ENCODE assay signal across 10 cellular contexts in genomic region chr22:21876486-21877176, GRCh38. TPM values are rescaled to one million over a fixed set of nuclear protein-coding genes. Genes with fewer than 3 reads are reported as not detected.
A peak's percentile ranks its signal among the peaks of the same experiment; 100 is the strongest.
DNase-seq lines count a peak whose midpoint lies in the region; ATAC-seq and TF ChIP-seq lines count a peak whose summit lies in the region.
"Had no signal": no experiment of that assay in that cellular context is flagged by ENCODE, and none has a peak within 500 bp of the region (broad histone marks: within the 10 kb centered on the region; RNA-seq: fewer than 3 reads in every experiment).

No MANE protein-coding gene starts in this region.

- peaks cover 5% of the 10 kb centered on the region for H3K27me3 Mint-ChIP-seq in T-helper 2 cell treated with Interferon-gamma antibody and Interleukin-4, amounts not matched to agents 5 μg/mL and 100 μg/mL, for 36 hours (ENCODE audit: low read depth)

- ATAC-seq in HG03159 (IDR thresholded peaks at IDR 0.05; ENCODE audit: unreplicated experiment), result no peak
- no peak for ATAC-seq in aorta (ENCODE audit: low FRiP score)

- H3K27me3 ChIP-seq in aorta (ENCODE audit: control insufficient read depth in 1 of 2, insufficient read depth in 2 of 2, low read length in 1 of 2), result no peaks in the 10 kb centered on the region

- no peaks in the 10 kb centered on the region for H3K9me3 ChIP-seq in aorta (ENCODE audit: control insufficient read depth, low read length)

- no peak overlapping the region for H3K4me3 ChIP-seq in fibroblast of mammary gland (ENCODE audit: control insufficient read depth, low read depth, low read length)
- no peak overlapping the region for H3K4me3 ChIP-seq in aorta (ENCODE audit: low read length in 2 of 2)

- H3K4me1 Mint-ChIP-seq in T-helper 2 cell treated with Interferon-gamma antibody and Interleukin-4, amounts not matched to agents 5 μg/mL and 100 μg/mL, for 36 hours (ENCODE audit: low read depth), result peaks cover 10% of the 10 kb centered on the region

- H3K4me1 ChIP-seq in aorta (ENCODE audit: control insufficient read depth in 1 of 2, insufficient read depth in 2 of 2, low read length in 2 of 2), result no peaks in the 10 kb centered on the region

- intact Hi-C loops in aorta (cut with DNase I), result no loop called here

- WGBS in aorta, 2 donors, result 13 to 19% methylated on average over 4 of the region's 4 CpGs

- H3K36me3 ChIP-seq in aorta (ENCODE audit: control insufficient read depth in 1 of 2, insufficient read depth in 2 of 2, low read length in 1 of 2), result no peaks in the 10 kb centered on the region

- H3K4me3 Mint-ChIP-seq in T-helper 2 cell treated with Interferon-gamma antibody and Interleukin-4, amounts not matched to agents 5 μg/mL and 100 μg/mL, for 36 hours, result peak overlapping the region; percentile 33
- H3K4me3 Mint-ChIP-seq: activated naive CD8-positive, alpha-beta T cell treated with anti-CD3 and anti-CD28 coated beads, Interleukin-2, amount 10 ng/mL, durations not matched to agents 7 days and 5 days had no signal

- no peaks in the 10 kb centered on the region for H3K36me3 Mint-ChIP-seq in T-helper 2 cell treated with Interferon-gamma antibody and Interleukin-4, amounts not matched to agents 5 μg/mL and 100 μg/mL, for 36 hours (ENCODE audit: low read depth)
- H3K36me3 Mint-ChIP-seq: activated naive CD8-positive, alpha-beta T cell treated with anti-CD3 and anti-CD28 coated beads, Interleukin-2, amount 10 ng/mL, durations not matched to agents 7 days and 5 days had no signal

- peak overlapping the region in 1 of 2 donors; percentile 40 for H3K27ac ChIP-seq in aorta (ENCODE audit: low read depth in 1 of 2, low read length in 2 of 2)

- TF ChIP-seq CTCF in fibroblast of mammary gland (conservative IDR thresholded peaks at IDR 0.05; ENCODE audit: control insufficient read depth, insufficient read depth, low read depth, low read length), result no peak

- no peaks in the 10 kb centered on the region for H3K9me3 Mint-ChIP-seq in T-helper 2 cell treated with Interferon-gamma antibody and Interleukin-4, amounts not matched to agents 5 μg/mL and 100 μg/mL, for 36 hours
- H3K9me3 Mint-ChIP-seq: activated naive CD8-positive, alpha-beta T cell treated with anti-CD3 and anti-CD28 coated beads, Interleukin-2, amount 10 ng/mL, durations not matched to agents 7 days and 5 days had no signal

- peak; percentile 8 for DNase-seq in stimulated activated CD4-positive, alpha-beta T cell treated with anti-CD3 and anti-CD28 coated beads, Interleukin-12 subunit alpha, Interleukin-12 subunit beta, amount 100 ng/mL, for 4 hours
- DNase-seq in stimulated activated CD4-positive, alpha-beta T cell treated with anti-CD3 and anti-CD28 coated beads, Interleukin-4, amount 100 ng/mL, for 4 hours, result no peak
- DNase-seq in T-helper 2 cell treated with Interferon-gamma antibody and Interleukin-4, amounts not matched to agents 5 μg/mL and 100 μg/mL, for 36 hours (ENCODE audit: low spot score), result peak; percentile 69
- DNase-seq in fibroblast of mammary gland (ENCODE audit: low read depth) (peak; percentile 73), stromal cell of bone marrow (ENCODE audit: low read depth) (peak; percentile 72), GM19240 (ENCODE audit: insufficient read length, low spot score) (no peak), aorta (no peak)
- DNase-seq: activated naive CD8-positive, alpha-beta T cell treated with anti-CD3 and anti-CD28 coated beads, Interleukin-2, amount 10 ng/mL, durations not matched to agents 7 days and 5 days; retina had no signal

- H3K27ac Mint-ChIP-seq in T-helper 2 cell treated with Interferon-gamma antibody and Interleukin-4, amounts not matched to agents 5 μg/mL and 100 μg/mL, for 36 hours, result peak overlapping the region; percentile 83
- H3K27ac Mint-ChIP-seq: activated naive CD8-positive, alpha-beta T cell treated with anti-CD3 and anti-CD28 coated beads, Interleukin-2, amount 10 ng/mL, durations not matched to agents 7 days and 5 days had no signal

RNA-seq across cellular contexts. Expression of gene MAPK1, which starts 9.2 kb away (rescaled TPM):
- 100 to 1,000 TPM; 137 to 159 TPM for total RNA-seq in aorta
- polyA plus RNA-seq in aorta, result 10 to 100 TPM; 13.6 to 16.5 TPM

Comparison
In these comparisons a context has a peak if more than half of its experiments do, and no peak if none do; other contexts are left out.
1. DNase-seq: peak in stimulated activated CD4-positive, alpha-beta T cell treated with anti-CD3 and anti-CD28 coated beads, Interleukin-12 subunit alpha, Interleukin-12 subunit beta, amount 100 ng/mL, for 4 hours (single experiment), T-helper 2 cell treated with Interferon-gamma antibody and Interleukin-4, amounts not matched to agents 5 μg/mL and 100 μg/mL, for 36 hours (single experiment), fibroblast of mammary gland (single experiment) and stromal cell of bone marrow (single experiment); none in stimulated activated CD4-positive, alpha-beta T cell treated with anti-CD3 and anti-CD28 coated beads, Interleukin-4, amount 100 ng/mL, for 4 hours (0 of 2), GM19240 (single experiment) and aorta (0 of 2).